20 cellular contexts compared by ENCODE assay signal in the genomic region with DNA sequence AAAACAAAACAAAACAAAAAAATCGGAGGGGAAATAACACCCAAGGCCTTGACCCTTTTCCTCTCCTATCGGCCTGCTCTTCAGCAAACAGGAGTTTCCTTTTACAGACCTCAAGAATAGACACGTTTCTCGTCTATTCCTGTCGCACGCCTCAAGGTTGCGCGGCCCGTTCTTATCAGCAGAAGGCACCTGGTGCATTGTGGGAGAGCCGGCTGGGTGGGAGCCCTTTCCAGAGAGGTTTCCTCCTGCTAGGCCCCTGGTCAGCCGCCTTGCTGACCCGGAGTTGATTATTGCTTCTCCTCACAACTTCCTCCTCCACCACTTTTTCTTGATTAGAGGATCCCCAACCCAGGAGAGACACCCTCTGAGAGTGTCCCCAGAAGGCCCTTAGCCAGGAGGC.
"Had no signal": no experiment of that assay in that cellular context is flagged by ENCODE, and none has a peak within 500 bp of the region (broad histone marks: within the 10 kb centered on the region; RNA-seq: fewer than 3 reads in every experiment).

No MANE protein-coding gene starts in this region.

- H3K9me3 ChIP-seq: thyroid gland had no signal

- H3K4me3 ChIP-seq: coronary artery, gastrocnemius medialis, heart left ventricle, thyroid gland had no signal

- H3K36me3 ChIP-seq: brain microvascular endothelial cell, gastrocnemius medialis, heart left ventricle, thyroid gland had no signal

- H3K4me3 Mint-ChIP-seq: activated B cell treated with CpG ODN at 0.5 μM for 24 hours; activated CD8-positive, alpha-beta T cell treated with anti-CD3 and anti-CD28 coated beads for 36 hours; activated naive CD8-positive, alpha-beta T cell treated with anti-CD3 and anti-CD28 coated beads for 36 hours; activated T-cell treated with anti-CD3 and anti-CD28 coated beads, Interleukin-2, amount 50 U/mL, for 72 hours; central memory CD8-positive, alpha-beta T cell; effector memory CD8-positive, alpha-beta T cell; memory B cell; natural killer cell treated with Interleukin-12 subunit alpha and Interleukin-12 subunit beta and Interleukin-15 and Interleukin-18, amount 100 ng/mL, for 72 hours; stimulated activated effector memory CD8-positive, alpha-beta T cell treated with anti-CD3 and anti-CD28 coated beads, Interleukin-12 subunit alpha, Interleukin-12 subunit beta, amount 100 ng/mL, for 72 hours had no signal

- H3K27ac ChIP-seq: brain microvascular endothelial cell, coronary artery, gastrocnemius medialis, heart left ventricle, thyroid gland had no signal

- H3K36me3 Mint-ChIP-seq: activated naive CD8-positive, alpha-beta T cell treated with anti-CD3 and anti-CD28 coated beads for 36 hours; natural killer cell treated with Interleukin-12 subunit alpha and Interleukin-12 subunit beta and Interleukin-15 and Interleukin-18, amount 100 ng/mL, for 72 hours; stimulated activated effector memory CD8-positive, alpha-beta T cell treated with anti-CD3 and anti-CD28 coated beads, Interleukin-12 subunit alpha, Interleukin-12 subunit beta, amount 100 ng/mL, for 72 hours had no signal

- H3K4me1 Mint-ChIP-seq: activated B cell treated with CpG ODN at 0.5 μM for 24 hours had no signal

- H3K9me3 Mint-ChIP-seq: activated CD8-positive, alpha-beta T cell treated with anti-CD3 and anti-CD28 coated beads for 36 hours; effector memory CD8-positive, alpha-beta T cell; natural killer cell treated with Interleukin-12 subunit alpha and Interleukin-12 subunit beta and Interleukin-15 and Interleukin-18, amount 100 ng/mL, for 72 hours; stimulated activated effector memory CD8-positive, alpha-beta T cell treated with anti-CD3 and anti-CD28 coated beads, Interleukin-12 subunit alpha, Interleukin-12 subunit beta, amount 100 ng/mL, for 72 hours had no signal

- ATAC-seq: activated CD8-positive, alpha-beta T cell treated with anti-CD3 and anti-CD28 coated beads for 36 hours; activated T-cell treated with anti-CD3 and anti-CD28 coated beads, Interleukin-2, amount 50 U/mL, for 72 hours; effector memory CD8-positive, alpha-beta T cell; gastrocnemius medialis; left colon; natural killer cell treated with Interleukin-12 subunit alpha and Interleukin-12 subunit beta and Interleukin-15 and Interleukin-18, amount 100 ng/mL, for 72 hours; stimulated activated effector memory CD8-positive, alpha-beta T cell treated with anti-CD3 and anti-CD28 coated beads, Interleukin-12 subunit alpha, Interleukin-12 subunit beta, amount 100 ng/mL, for 72 hours had no signal

- DNase-seq: activated B cell treated with CpG ODN at 0.5 μM for 24 hours; activated CD4-positive, alpha-beta T cell treated with anti-CD3 and anti-CD28 coated beads for 48 hours; activated CD8-positive, alpha-beta memory T cell treated with anti-CD3 and anti-CD28 coated beads, Interleukin-2, amount 50 U/mL, for 4 hours; activated CD8-positive, alpha-beta T cell treated with anti-CD3 and anti-CD28 coated beads for 36 hours; activated gamma-delta T cell treated with Interleukin-2 at 50 U/mL for 16 hours; activated naive CD8-positive, alpha-beta T cell treated with anti-CD3 and anti-CD28 coated beads for 36 hours; activated T-cell treated with anti-CD3 and anti-CD28 coated beads, Interleukin-2, amount 50 U/mL, for 72 hours; brain microvascular endothelial cell; effector memory CD8-positive, alpha-beta T cell; gastrocnemius medialis; heart left ventricle; left colon; occipital lobe; stimulated activated CD4-positive, alpha-beta T cell treated with anti-CD3 and anti-CD28 coated beads, Interleukin-12 subunit alpha, Interleukin-12 subunit beta, amount 100 ng/mL, for 4 hours; thyroid gland had no signal

- H3K27me3 ChIP-seq: brain microvascular endothelial cell, thyroid gland had no signal

- H3K27ac Mint-ChIP-seq: activated B cell treated with CpG ODN at 0.5 μM for 24 hours; activated CD8-positive, alpha-beta T cell treated with anti-CD3 and anti-CD28 coated beads for 36 hours; activated naive CD8-positive, alpha-beta T cell treated with anti-CD3 and anti-CD28 coated beads for 36 hours; activated T-cell treated with anti-CD3 and anti-CD28 coated beads, Interleukin-2, amount 50 U/mL, for 72 hours; effector memory CD8-positive, alpha-beta T cell; memory B cell; natural killer cell treated with Interleukin-12 subunit alpha and Interleukin-12 subunit beta and Interleukin-15 and Interleukin-18, amount 100 ng/mL, for 72 hours; stimulated activated effector memory CD8-positive, alpha-beta T cell treated with anti-CD3 and anti-CD28 coated beads, Interleukin-12 subunit alpha, Interleukin-12 subunit beta, amount 100 ng/mL, for 72 hours had no signal

- H3K4me1 ChIP-seq: gastrocnemius medialis had no signal
